In the genomic region with DNA sequence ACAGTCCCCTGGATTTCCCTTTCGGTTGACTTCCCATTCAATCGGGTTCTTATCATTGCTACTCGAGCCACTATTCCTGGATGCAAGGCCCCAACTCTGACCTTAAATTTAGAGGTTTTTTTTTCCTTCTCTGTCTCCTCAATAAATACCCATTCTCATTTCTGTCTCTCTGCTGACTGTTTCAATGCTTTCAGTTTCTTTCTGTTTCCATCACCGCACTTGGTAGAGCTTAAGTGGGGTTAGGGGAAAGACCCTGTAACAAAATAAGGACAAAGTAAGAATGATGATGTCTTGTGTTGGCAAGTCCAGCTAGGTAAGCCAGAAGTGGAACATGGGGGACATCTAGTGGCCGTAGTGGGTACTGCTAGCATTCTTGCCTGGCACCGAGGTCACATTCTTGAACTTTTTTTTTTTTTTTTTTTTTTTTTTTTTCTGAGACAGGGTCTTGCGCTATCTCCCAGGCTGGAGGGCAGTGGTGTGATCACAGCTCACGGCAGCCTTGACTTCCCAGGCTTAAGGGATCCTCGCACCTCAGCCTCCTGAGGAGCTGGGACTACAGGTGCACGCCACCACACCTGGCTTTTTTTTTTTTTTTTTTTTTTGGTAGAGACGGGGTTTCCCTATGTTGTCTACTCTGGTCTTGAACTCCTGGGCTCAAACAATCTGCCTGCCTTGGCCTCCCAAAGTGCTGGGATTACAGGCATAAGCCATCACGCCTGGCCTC, we compare ENCODE assay signal across 8 cellular contexts. TPM values are rescaled to one million over a fixed set of nuclear protein-coding genes. Genes with fewer than 3 reads are reported as not detected.
A peak's percentile ranks its signal among the peaks of the same experiment; 100 is the strongest.
DNase-seq lines count a peak whose midpoint lies in the region; ATAC-seq and TF ChIP-seq lines count a peak whose summit lies in the region.

No MANE protein-coding gene starts in this region.

- H3K4me3 ChIP-seq in Karpas-422 (ENCODE audit: low read length) (no peak overlapping the region), Peyer's patch (no peak overlapping the region), fibroblast of the aortic adventitia (ENCODE audit: low read depth, low read length) (no peak overlapping the region), neutrophil (ENCODE audit: low read depth in 1 of 2, low read length in 1 of 2) (no peak overlapping the region), stomach (no peak overlapping the region)

- TF ChIP-seq CTCF in Peyer's patch (IDR thresholded peaks at IDR 0.05) (peak; percentile 87 to 97 (median 94)), fibroblast of the aortic adventitia (IDR thresholded peaks at IDR 0.05; ENCODE audit: insufficient read depth, low read length) (peak; percentile 94), neutrophil (IDR thresholded peaks at IDR 0.05) (peak; percentile 77), stomach (IDR thresholded peaks at IDR 0.05) (peak in 6 of 7 experiments; percentile 60 to 97 (median 88))

- H3K9me3 ChIP-seq in Karpas-422 (ENCODE audit: low read length) (no peaks in the 10 kb centered on the region), Peyer's patch (no peaks in the 10 kb centered on the region), neutrophil (no peaks in the 10 kb centered on the region), stomach (no peaks in the 10 kb centered on the region)

- H3K27ac ChIP-seq in Karpas-422 (ENCODE audit: low read length) (no peak overlapping the region), Peyer's patch (peak overlapping the region in 1 of 4 donors; percentile 27), neutrophil (no peak overlapping the region), stomach (peak overlapping the region; percentile 48 to 88 (median 78))

- DNase-seq in DMS 273 (lab: John Stamatoyannopoulos, UW; ENCODE audit: unreplicated experiment) (peak; percentile 91), Karpas-422 (peak; percentile 96), Peyer's patch (peak; percentile 81 to 94 (median 83)), fibroblast of the aortic adventitia (ENCODE audit: low read depth) (peak; percentile 95), stomach (peak; percentile 90)
- DNase-seq in activated T-cell treated with anti-CD3 and anti-CD28 coated beads, Interleukin-2, amount 50 U/mL, for 48 hours = peak; percentile 95

- H2AFZ ChIP-seq in Karpas-422 (ENCODE audit: low read length) = peak overlapping the region; percentile 83; the same call in 1 of the 2 replicates

- H3K4me2 ChIP-seq in Karpas-422 (ENCODE audit: low read depth, low read length, poor library complexity, severe bottlenecking) = no peak overlapping the region

- intact Hi-C loops in stomach (cut with DNase I; ENCODE audit: low total_unique reads) = loop anchor here (10.0 kb wide), 1 partner anchor 186 kb away; no protein-coding TSS in a partner anchor

- H3K27me3 ChIP-seq in Karpas-422 (ENCODE audit: low read length) (no peaks in the 10 kb centered on the region), Peyer's patch (no peaks in the 10 kb centered on the region), neutrophil (no peaks in the 10 kb centered on the region), stomach (no peaks in the 10 kb centered on the region)

- TF ChIP-seq EP300 in stomach (IDR thresholded peaks at IDR 0.05) = no peak

- ATAC-seq in GM21529 (IDR thresholded peaks at IDR 0.05; ENCODE audit: unreplicated experiment) = peak; percentile 63

- no peaks in the 10 kb centered on the region for H3K9me2 ChIP-seq in Karpas-422 (replicated peaks; ENCODE audit: insufficient read depth, low read length)

- 17 to 28% (median 21%) methylated on average over 12 of the region's 12 CpGs for WGBS in stomach, 5 donors

- H3K4me1 ChIP-seq in Karpas-422 (ENCODE audit: low read length) (peaks cover 4% of the 10 kb centered on the region), Peyer's patch (no peaks in the 10 kb centered on the region), neutrophil (ENCODE audit: control insufficient read depth in 1 of 2, insufficient read depth in 1 of 2, low read depth in 1 of 2, low read length in 1 of 2) (no peaks in the 10 kb centered on the region), stomach (peaks cover 20 to 27% (median 23%) of the 10 kb centered on the region in 4 donors)

- no peaks in the 10 kb centered on the region for H4K20me1 ChIP-seq in Karpas-422 (ENCODE audit: insufficient read depth, low read depth, low read length)

- H3K79me2 ChIP-seq in Karpas-422 (ENCODE audit: low read length) = no peaks in the 10 kb centered on the region

- H3K9ac ChIP-seq in Karpas-422 (ENCODE audit: low read length) = no peak overlapping the region

- H3K36me3 ChIP-seq in Karpas-422 (ENCODE audit: insufficient read depth, low read length) (no peaks in the 10 kb centered on the region), Peyer's patch (no peaks in the 10 kb centered on the region), neutrophil (no peaks in the 10 kb centered on the region), stomach (no peaks in the 10 kb centered on the region)

- TF ChIP-seq POLR2A in Peyer's patch (IDR thresholded peaks at IDR 0.05) (no peak), stomach (IDR thresholded peaks at IDR 0.05) (no peak)

RNA-seq across cellular contexts. Expression of a gene that starts 40.3 kb away (rescaled TPM):
- 12.7 and 26.4 TPM in 2 replicates for total RNA-seq in Karpas-422 (2014; rRNA removed; shearing (Covaris generic); ENCODE audit: low replicate concordance)
- total RNA-seq in Peyer's patch (10 to 100 TPM in 2 of 4 donors, 1 to 10 TPM in 2; 3.8 to 11.9 (median 8.1) TPM), fibroblast of the aortic adventitia (ENCODE audit: low replicate concordance) (11.3 and 13.6 TPM in 2 replicates), stomach (10 to 100 TPM in 1 of 5 donors, 1 to 10 TPM in 3, under 1 TPM in 1; 0.29 to 14.1 (median 5.8) TPM)
- 10 to 100 TPM in 2 of 3 donors, 1 to 10 TPM in 1; 8.6 to 11.9 (median 10.5) TPM for polyA plus RNA-seq in stomach

RNA-seq across cellular contexts. Expression of a gene that starts 58.1 kb away (rescaled TPM):
- 34.7 and 37.3 TPM in 2 replicates for total RNA-seq in Karpas-422 (2014; rRNA removed; shearing (Covaris generic); ENCODE audit: low replicate concordance)
- total RNA-seq in Peyer's patch = 10 to 100 TPM; 33.5 to 59.4 (median 51.4) TPM
- 59.5 and 71.6 TPM in 2 replicates for total RNA-seq in fibroblast of the aortic adventitia (ENCODE audit: low replicate concordance)
- 100 to 1,000 TPM in 1 of 5 donors, 10 to 100 TPM in 4; 47.8 to 150 (median 59.8) TPM for total RNA-seq in stomach
- 10 to 100 TPM; 19.2 to 37.7 (median 28.1) TPM for polyA plus RNA-seq in stomach

RNA-seq across cellular contexts. Expression of a gene that starts 59.5 kb away (rescaled TPM):
- total RNA-seq in Karpas-422 (2014; rRNA removed; shearing (Covaris generic); ENCODE audit: low replicate concordance) = 13.1 and 14.1 TPM in 2 replicates
- 10 to 100 TPM; 16.5 to 25.0 (median 20.1) TPM for total RNA-seq in Peyer's patch
- 27.2 and 45.5 TPM in 2 replicates for total RNA-seq in fibroblast of the aortic adventitia (ENCODE audit: low replicate concordance)
- total RNA-seq in stomach = 10 to 100 TPM; 16.4 to 49.0 (median 29.5) TPM
- 1 to 10 TPM; 5.8 to 9.0 (median 7.9) TPM for polyA plus RNA-seq in stomach

Comparison
In these comparisons a context has a peak if more than half of its experiments do, and no peak if none do; other contexts are left out.
1. H3K27ac ChIP-seq: peak in stomach (5 of 5); none in Karpas-422 (single experiment) and neutrophil (single experiment).
2. Peak in every context shown above with its lines, with median percentiles within 50 percentile points of each other: DNase-seq and CTCF ChIP-seq.